In the genomic region with DNA sequence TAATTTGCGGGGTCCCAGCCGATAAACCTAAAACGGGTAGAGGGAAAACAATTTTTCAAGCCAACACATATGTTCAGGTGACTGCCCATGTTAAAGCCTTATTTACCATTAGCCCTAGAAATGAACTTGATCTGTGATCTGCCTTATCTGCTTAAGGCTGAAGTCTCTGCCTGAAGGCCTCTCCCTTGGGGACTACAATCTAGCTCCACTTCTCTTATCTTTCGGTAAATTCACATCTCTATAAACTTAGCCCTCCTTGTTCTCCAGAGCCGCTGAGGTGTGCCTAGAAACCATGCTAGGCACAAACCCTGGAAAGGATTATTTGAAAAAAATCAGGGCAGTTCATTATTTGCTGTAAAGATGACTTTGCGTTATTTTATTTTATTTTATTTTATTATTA, we compare ENCODE assay signal across 19 cellular contexts.
"Had no signal": no experiment of that assay in that cellular context is flagged by ENCODE, and none has a peak within 500 bp of the region (broad histone marks: within the 10 kb centered on the region; RNA-seq: fewer than 3 reads in every experiment).

No MANE protein-coding gene starts in this region.

- H3K36me3 ChIP-seq: breast epithelium, lower lobe of right lung, right atrium auricular region had no signal

- H3K9me3 Mint-ChIP-seq: stimulated activated effector memory CD8-positive, alpha-beta T cell treated with anti-CD3 and anti-CD28 coated beads, Interleukin-12 subunit alpha, Interleukin-12 subunit beta, amount 100 ng/mL, for 72 hours had no signal

- DNase-seq: activated CD4-positive, alpha-beta T cell treated with anti-CD3 and anti-CD28 coated beads for 1 hour; activated CD4-positive, alpha-beta T cell treated with anti-CD3 and anti-CD28 coated beads, Interleukin-2, amount 50 U/mL, for 48 hours; activated CD8-positive, alpha-beta memory T cell treated with anti-CD3 and anti-CD28 coated beads, Interleukin-2, amount 10 ng/mL, durations not matched to agents 7 days and 5 days; activated effector memory CD4-positive, alpha-beta T cell treated with anti-CD3 and anti-CD28 coated beads, Interleukin-2, amount 50 U/mL, for 16 hours; activated naive CD8-positive, alpha-beta T cell treated with anti-CD3 and anti-CD28 coated beads, Interleukin-2, amount 10 ng/mL, durations not matched to agents 7 days and 5 days; activated T-cell treated with anti-CD3 and anti-CD28 coated beads, Interleukin-2, amount 50 U/mL, for 24 hours; anterior cingulate cortex; effector CD8-positive, alpha-beta T cell; hypothalamus; kidney glomerular epithelial cell; lower lobe of right lung; naive thymus-derived CD8-positive, alpha-beta T cell; posterior cingulate gyrus; T-helper 9 cell; tibial artery had no signal

- H3K9me3 ChIP-seq: breast epithelium, lower lobe of right lung, right atrium auricular region, tibial artery had no signal

- ATAC-seq: activated CD8-positive, alpha-beta memory T cell treated with anti-CD3 and anti-CD28 coated beads, Interleukin-2, amount 10 ng/mL, durations not matched to agents 7 days and 5 days; lower lobe of right lung; naive thymus-derived CD8-positive, alpha-beta T cell; stimulated activated effector memory CD8-positive, alpha-beta T cell treated with anti-CD3 and anti-CD28 coated beads, Interleukin-12 subunit alpha, Interleukin-12 subunit beta, amount 100 ng/mL, for 72 hours had no signal

- H3K4me3 Mint-ChIP-seq: activated CD8-positive, alpha-beta memory T cell treated with anti-CD3 and anti-CD28 coated beads, Interleukin-2, amount 10 ng/mL, durations not matched to agents 7 days and 5 days; activated naive CD8-positive, alpha-beta T cell treated with anti-CD3 and anti-CD28 coated beads, Interleukin-2, amount 10 ng/mL, durations not matched to agents 7 days and 5 days; activated T-cell treated with anti-CD3 and anti-CD28 coated beads, Interleukin-2, amount 50 U/mL, for 24 hours; naive thymus-derived CD8-positive, alpha-beta T cell; stimulated activated effector memory CD8-positive, alpha-beta T cell treated with anti-CD3 and anti-CD28 coated beads, Interleukin-12 subunit alpha, Interleukin-12 subunit beta, amount 100 ng/mL, for 72 hours had no signal

- H3K27me3 Mint-ChIP-seq: activated CD8-positive, alpha-beta memory T cell treated with anti-CD3 and anti-CD28 coated beads, Interleukin-2, amount 10 ng/mL, durations not matched to agents 7 days and 5 days; activated naive CD8-positive, alpha-beta T cell treated with anti-CD3 and anti-CD28 coated beads, Interleukin-2, amount 10 ng/mL, durations not matched to agents 7 days and 5 days; activated T-cell treated with anti-CD3 and anti-CD28 coated beads, Interleukin-2, amount 50 U/mL, for 24 hours; naive thymus-derived CD8-positive, alpha-beta T cell had no signal

- H3K4me3 ChIP-seq: breast epithelium, lower lobe of right lung, right atrium auricular region, smooth muscle cell, tibial artery had no signal

- H3K27me3 ChIP-seq: breast epithelium, right atrium auricular region, tibial artery had no signal

- H3K27ac ChIP-seq: breast epithelium, lower lobe of right lung, tibial artery had no signal

- H3K4me1 ChIP-seq: breast epithelium, lower lobe of right lung had no signal

- H3K27ac Mint-ChIP-seq: activated CD8-positive, alpha-beta memory T cell treated with anti-CD3 and anti-CD28 coated beads, Interleukin-2, amount 10 ng/mL, durations not matched to agents 7 days and 5 days; activated naive CD8-positive, alpha-beta T cell treated with anti-CD3 and anti-CD28 coated beads, Interleukin-2, amount 10 ng/mL, durations not matched to agents 7 days and 5 days; activated T-cell treated with anti-CD3 and anti-CD28 coated beads, Interleukin-2, amount 50 U/mL, for 24 hours; stimulated activated effector memory CD8-positive, alpha-beta T cell treated with anti-CD3 and anti-CD28 coated beads, Interleukin-12 subunit alpha, Interleukin-12 subunit beta, amount 100 ng/mL, for 72 hours had no signal
